Comparison of ENCODE assay signal across 9 cellular contexts in genomic region chr11:10301656-10302293, GRCh38. TPM values are rescaled to one million over a fixed set of nuclear protein-coding genes. Genes with fewer than 3 reads are reported as not detected.
A peak's percentile ranks its signal among the peaks of the same experiment; 100 is the strongest.
DNase-seq lines count a peak whose midpoint lies in the region; ATAC-seq and TF ChIP-seq lines count a peak whose summit lies in the region.
"Had no signal": no experiment of that assay in that cellular context is flagged by ENCODE, and none has a peak within 500 bp of the region (broad histone marks: within the 10 kb centered on the region; RNA-seq: fewer than 3 reads in every experiment).

No MANE protein-coding gene starts in this region.

- H3K4me1 Mint-ChIP-seq in naive B cell: peaks cover 29 to 45% (median 37%) of the 10 kb centered on the region in 3 donors

- H3K4me3 ChIP-seq in AG04450 (ENCODE audit: low read depth, low read length) (peak overlapping the region; percentile 77), HUES6 (ENCODE audit: low read depth, low read length) (peak overlapping the region; percentile 68), choroid plexus epithelial cell (ENCODE audit: low read depth, low read length) (peak overlapping the region; percentile 98)

- H3K9me3 ChIP-seq in AG04450 (ENCODE audit: control insufficient read depth, insufficient read depth, low read length): peaks cover 7% of the 10 kb centered on the region; the same call in 1 of the 2 replicates
- H3K9me3 ChIP-seq in HUES6 (ENCODE audit: control insufficient read depth, insufficient read depth, low read depth, low read length): no peaks in the 10 kb centered on the region

- no peaks in the 10 kb centered on the region for H3K27me3 ChIP-seq in AG04450 (ENCODE audit: control insufficient read depth, insufficient read depth, low read length)
- H3K27me3 ChIP-seq in HUES6 (ENCODE audit: control insufficient read depth, insufficient read depth, low read length): peaks cover 53% of the 10 kb centered on the region

- POLR2A ChIA-PET in AG04450 (lab: Yijun Ruan, JAX): interaction anchor here (0.6 to 5.8 kb wide), 7 partner anchors 23 to 542 kb away, joined by 3 to 65 read pairs (median 4); no protein-coding TSS in a partner anchor

- ATAC-seq in naive B cell (ENCODE audit: low read depth in 2 of 2) (no peak), GM19395 (IDR thresholded peaks at IDR 0.05; ENCODE audit: unreplicated experiment) (no peak), GM21717 (IDR thresholded peaks at IDR 0.05; ENCODE audit: unreplicated experiment) (no peak)

- H3K27ac ChIP-seq in AG04450 (ENCODE audit: low read depth, low read length) (peak overlapping the region; percentile 95), HUES6 (ENCODE audit: low read depth, low read length) (no peak overlapping the region)

- peaks cover under 1 to 23% (median 15%) of the 10 kb centered on the region in 3 donors for H3K27me3 Mint-ChIP-seq in naive B cell

- peak overlapping the region in 3 of 6 donors; percentile 2 to 81 (median 78) for H3K27ac Mint-ChIP-seq in naive B cell

- H3K9ac ChIP-seq in HUES6 (ENCODE audit: low read length): peak overlapping the region; percentile 89

- peak overlapping the region; percentile 89 to 100 (median 98) for H3K4me3 Mint-ChIP-seq in naive B cell

- no peak for DNase-seq in AG04450 (ENCODE audit: low read depth, low spot score)
- DNase-seq in choroid plexus epithelial cell (ENCODE audit: low read depth): peak; percentile 87
- no peak for DNase-seq in naive B cell
- DNase-seq in NCI-H1694 treated with DMSO at 0.1 percent for 48 hours (lab: John Stamatoyannopoulos, UW): no peak
- DNase-seq in iPS-NIHi7 (ENCODE audit: extremely low spot score): no peak
- DNase-seq: NCI-H1436 had no signal

- CTCF ChIA-PET in AG04450 (lab: Charles Lee): interaction anchor here (0.8 to 3.3 kb wide), 4 partner anchors 65 to 542 kb away, joined by 3 to 33 read pairs (median 4); no protein-coding TSS in a partner anchor

- no peaks in the 10 kb centered on the region for H3K9me3 Mint-ChIP-seq in naive B cell

- no peaks in the 10 kb centered on the region for H3K36me3 Mint-ChIP-seq in naive B cell

- H3K36me3 ChIP-seq in HUES6 (ENCODE audit: control insufficient read depth, insufficient read depth, low read length): peaks cover 12% of the 10 kb centered on the region

- TF ChIP-seq CTCF in AG04450 (IDR thresholded peaks at IDR 0.05; ENCODE audit: low read depth, low read length): no peak
- no peak for TF ChIP-seq CTCF in choroid plexus epithelial cell (conservative IDR thresholded peaks at IDR 0.05; ENCODE audit: low read depth, low read length)

- H3K4me1 ChIP-seq in HUES6 (ENCODE audit: control insufficient read depth, insufficient read depth, low read length): 0 out of 2 replicates have a peak, but pooled peaks cover 9% of the 10 kb centered on the region

RNA-seq across cellular contexts. Expression of gene ADM, which starts 3.1 kb away (rescaled TPM):
- 247 and 328 TPM in 2 replicates for polyA plus RNA-seq in AG04450 (2011; rRNA removed)
- polyA minus RNA-seq in AG04450 (2011; rRNA and poly(A)+ RNA removed): 290 and 429 TPM in 2 replicates
- polyA plus RNA-seq in naive B cell (ENCODE audit: low read depth in 6 of 6): 1 to 10 TPM in 1 of 6 donors, under 1 TPM in 1, not detected in 4; 0.19 to 1.9 TPM

RNA-seq across cellular contexts. Expression of gene SBF2, which starts 7.8 kb away (rescaled TPM):
- 43.0 and 44.4 TPM in 2 replicates for polyA plus RNA-seq in AG04450 (2011; rRNA removed)
- polyA minus RNA-seq in AG04450 (2011; rRNA and poly(A)+ RNA removed): 66.1 and 72.1 TPM in 2 replicates
- polyA plus RNA-seq in naive B cell (ENCODE audit: low read depth in 6 of 6): 1 to 10 TPM; 2.4 to 8.5 (median 3.1) TPM

Comparison
In these comparisons a context has a peak if more than half of its experiments do, and no peak if none do; other contexts are left out.
1. RNA of gene ADM, which starts 3.1 kb away (polyA plus RNA-seq): 247 to 328 TPM in AG04450; 0.19 to 1.9 TPM in naive B cell; every median in the first group is over 10 times any median in the second.
2. Peak in every context shown above with its lines, with median percentiles within 50 percentile points of each other: H3K4me3 ChIP-seq.